ENCODE assay signal across 10 cellular contexts in genomic region chr16:8885674-8886592, GRCh38. TPM values are rescaled to one million over a fixed set of nuclear protein-coding genes. Genes with fewer than 3 reads are reported as not detected.
A peak's percentile ranks its signal among the peaks of the same experiment; 100 is the strongest.
DNase-seq lines count a peak whose midpoint lies in the region; ATAC-seq and TF ChIP-seq lines count a peak whose summit lies in the region.
"Had no signal": no experiment of that assay in that cellular context is flagged by ENCODE, and none has a peak within 500 bp of the region (broad histone marks: within the 10 kb centered on the region; RNA-seq: fewer than 3 reads in every experiment).

No MANE protein-coding gene starts in this region.

- peak; percentile 15 to 31 for ATAC-seq in activated CD4-positive, CD25-positive, alpha-beta regulatory T cell treated with anti-CD3 and anti-CD28 coated beads, Interleukin-2, amount 50 U/mL, for 24 hours
- ATAC-seq in gastrocnemius medialis = peak in 1 of 2 donors; percentile 40

- H3K9me3 ChIP-seq in gastrocnemius medialis = no peaks in the 10 kb centered on the region

- peaks cover 0 to 8% (median 7%) of the 10 kb centered on the region in 3 donors for H3K27me3 ChIP-seq in gastrocnemius medialis

- peaks cover 0 to 10% of the 10 kb centered on the region in 2 donors for H3K36me3 ChIP-seq in gastrocnemius medialis

- intact Hi-C loops in gastrocnemius medialis (cut with DNase I; ENCODE audit: low total_unique reads) = loop anchor here (5.0 to 10.0 kb wide), 2 partner anchors 71 to 219 kb away; no protein-coding TSS in a partner anchor

- peak overlapping the region; percentile 8 to 81 (median 40) for H3K27ac ChIP-seq in gastrocnemius medialis
- H3K27ac ChIP-seq: HL-60 had no signal

- no peak for TF ChIP-seq CTCF in gastrocnemius medialis (IDR thresholded peaks at IDR 0.05 in 4 of 5, conservative IDR thresholded peaks at IDR 0.05 in 1 of 5)

- DNase-seq in activated CD4-positive, CD25-positive, alpha-beta regulatory T cell (lab: John Stamatoyannopoulos, UW) = no peak
- DNase-seq in RKO (ENCODE audit: low spot score) (peak; percentile 45), fibroblast of peridontal ligament (ENCODE audit: extremely low read depth) (peak; percentile 18), gastrocnemius medialis (peak in 1 of 2 donors; percentile 78), globus pallidus (ENCODE audit: low spot score) (no peak), Kasumi-1 (lab: John Stamatoyannopoulos, UW) (no peak)
- DNase-seq in activated CD4-positive, alpha-beta T cell treated with anti-CD3 and anti-CD28 coated beads for 48 hours = no peak

- no peak overlapping the region for H3K4me3 ChIP-seq in gastrocnemius medialis

- in situ Hi-C loops in gastrocnemius medialis (cut with MboI; ENCODE audit: low sequenced_read_pairs in 4 of 4) = loop anchor here in 1 of 4 donors (25.0 kb wide), 1 partner anchor 224 kb away; the partner anchor contains the start of gene ABAT

- H3K4me1 ChIP-seq in gastrocnemius medialis = peaks cover 11 to 36% of the 10 kb centered on the region in 2 donors

- TF ChIP-seq POLR2A in gastrocnemius medialis (IDR thresholded peaks at IDR 0.05) = peak; percentile 44 to 47

RNA-seq across cellular contexts. Expression of gene LITAFD, which starts 3.8 kb away (rescaled TPM):
- not detected for total RNA-seq in gastrocnemius medialis
- total RNA-seq: urinary bladder had no signal

RNA-seq across cellular contexts. Expression of gene CARHSP1, which starts 17.1 kb away (rescaled TPM):
- total RNA-seq in gastrocnemius medialis = 10 to 100 TPM; 12.4 to 22.3 (median 18.4) TPM

Comparison
In these comparisons a context has a peak if more than half of its experiments do, and no peak if none do; other contexts are left out.
1. DNase-seq: peak in RKO (single experiment) and fibroblast of peridontal ligament (single experiment); none in activated CD4-positive, CD25-positive, alpha-beta regulatory T cell (0 of 4), globus pallidus (single experiment), Kasumi-1 (0 of 2) and activated CD4-positive, alpha-beta T cell treated with anti-CD3 and anti-CD28 coated beads for 48 hours (single experiment).